Comparison of ENCODE assay signal across 8 cellular contexts in genomic region chr17:54901230-54901847, GRCh38. TPM values are rescaled to one million over a fixed set of nuclear protein-coding genes. Genes with fewer than 3 reads are reported as not detected.
DNase-seq lines count a peak whose midpoint lies in the region; ATAC-seq, FAIRE-seq and TF ChIP-seq lines count a peak whose summit lies in the region.

No MANE protein-coding gene starts in this region.

- peaks cover 0 to 17% (median 11%) of the 10 kb centered on the region in 3 donors for H3K4me1 Mint-ChIP-seq in T-cell

- CTCF ChIA-PET in T-cell (lab: Charles Lee): no interaction called here

- TF ChIP-seq CTCF in AG10803 (conservative IDR thresholded peaks at IDR 0.05; ENCODE audit: low read length) (no peak), HFF-Myc (IDR thresholded peaks at IDR 0.05; ENCODE audit: low read depth, low read length, missing control alignments) (no peak), heart right ventricle (IDR thresholded peaks at IDR 0.05) (no peak)

- no peaks in the 10 kb centered on the region for H3K36me3 Mint-ChIP-seq in T-cell

- peak overlapping the region in 2 of 3 donors; percentile 50 to 58 for H3K4me3 Mint-ChIP-seq in T-cell

- H3K9me3 ChIP-seq in heart right ventricle (no peaks in the 10 kb centered on the region), small intestine (ENCODE audit: control insufficient read depth, low read depth) (no peaks in the 10 kb centered on the region)

- ATAC-seq in T-cell (replicated peaks in 1 of 4): no peak
- ATAC-seq in heart right ventricle: peak in 2 of 8 donors; percentile 18 to 36
- no peak for ATAC-seq in GM18907 (IDR thresholded peaks at IDR 0.05; ENCODE audit: unreplicated experiment)

- H3K27me3 ChIP-seq in heart right ventricle: peaks cover 0 to 35% (median 4%) of the 10 kb centered on the region in 7 donors
- peaks cover 0 to 2% of the 10 kb centered on the region in 2 donors for H3K27me3 ChIP-seq in small intestine (ENCODE audit: control insufficient read depth in 2 of 2, insufficient read depth in 2 of 2, low read length in 2 of 2)

- DNase-seq in AG10803 (ENCODE audit: low read depth) (peak; percentile 66), HFF-Myc (ENCODE audit: extremely low read depth, low read depth) (no peak), T-cell (no peak), heart right ventricle (no peak), small intestine (peak; percentile 90), cortex of kidney (lab: John Stamatoyannopoulos, UW) (no peak), activated T-cell treated with anti-CD3 and anti-CD28 coated beads for 4 hours (no peak)

- POLR2A ChIA-PET in T-cell (lab: Charles Lee): interaction anchor here in 1 of 2 donors (0.6 kb wide), 1 partner anchor 13 kb away, joined by 7 read pairs; no protein-coding TSS in a partner anchor

- WGBS in heart right ventricle, 2 donors: 50 to 53% methylated on average over 9 of the region's 9 CpGs
- 13 to 46% (median 28%) methylated on average over 9 of the region's 9 CpGs for WGBS in small intestine, 3 donors

- peaks cover 30 to 43% of the 10 kb centered on the region in 2 donors for H3K27me3 Mint-ChIP-seq in T-cell

- H3K27ac Mint-ChIP-seq in T-cell: no peak overlapping the region

- H3K9me3 Mint-ChIP-seq in T-cell: no peaks in the 10 kb centered on the region

- FAIRE-seq in small intestine (lab: Jason Lieb, UNC): no peak

- peaks cover 0 to 16% (median 8%) of the 10 kb centered on the region in 9 donors for H3K4me1 ChIP-seq in heart right ventricle
- peaks cover 3% of the 10 kb centered on the region in 2 donors for H3K4me1 ChIP-seq in small intestine (ENCODE audit: control insufficient read depth in 2 of 2, insufficient read depth in 1 of 2, low read depth in 1 of 2, low read length in 1 of 2)

- H3K4me3 ChIP-seq in AG10803 (ENCODE audit: low read length): peak overlapping the region; percentile 77
- H3K4me3 ChIP-seq in HFF-Myc (replicated peaks; ENCODE audit: low read depth, low read length): peak overlapping the region; percentile 61
- H3K4me3 ChIP-seq in heart right ventricle: peak overlapping the region; percentile 45 to 67 (median 60)
- peak overlapping the region in 1 of 2 donors; percentile 10 for H3K4me3 ChIP-seq in small intestine (ENCODE audit: low read depth in 1 of 2, low read length in 2 of 2)

- H3K27ac ChIP-seq in heart right ventricle (no peak overlapping the region), small intestine (ENCODE audit: low read depth in 1 of 2, low read length in 1 of 2) (peak overlapping the region in 1 of 2 donors; percentile 85)

- intact Hi-C loops in heart right ventricle (cut with DNase I): no loop called here

- H3K36me3 ChIP-seq in heart right ventricle (peaks cover 0 to 5% (median 0%) of the 10 kb centered on the region in 9 donors), small intestine (ENCODE audit: control insufficient read depth in 2 of 2, insufficient read depth in 2 of 2, low read length in 2 of 2) (no peaks in the 10 kb centered on the region)

RNA-seq across cellular contexts. Expression of gene TOM1L1, which starts 0.7 kb away (rescaled TPM):
- total RNA-seq in T-cell (under 1 TPM in 4 of 5 donors, not detected in 1; 0.26 to 0.67 (median 0.49) TPM), heart right ventricle (10 to 100 TPM in 5 of 10 donors, 1 to 10 TPM in 5; 8.7 to 14.4 (median 10.0) TPM)
- polyA plus RNA-seq in heart right ventricle (1 to 10 TPM; 5.0 to 7.4 TPM), small intestine (100 to 1,000 TPM in 1 of 3 donors, 10 to 100 TPM in 2; 57.2 to 118 (median 78.1) TPM)

Comparison
In these comparisons a context has a peak if more than half of its experiments do, and no peak if none do; other contexts are left out.
1. DNase-seq: peak in AG10803 (single experiment) and small intestine (single experiment); none in HFF-Myc (single experiment), T-cell (0 of 34), heart right ventricle (0 of 2), cortex of kidney (single experiment) and activated T-cell treated with anti-CD3 and anti-CD28 coated beads for 4 hours (single experiment).
2. RNA of gene TOM1L1, which starts 0.7 kb away (total RNA-seq): 8.7 to 14.4 TPM in heart right ventricle; 0.26 to 0.67 TPM in T-cell; every median in the first group is over 4 times any median in the second.